Comparison of ENCODE assay signal across 1 cellular context in the genomic region with DNA sequence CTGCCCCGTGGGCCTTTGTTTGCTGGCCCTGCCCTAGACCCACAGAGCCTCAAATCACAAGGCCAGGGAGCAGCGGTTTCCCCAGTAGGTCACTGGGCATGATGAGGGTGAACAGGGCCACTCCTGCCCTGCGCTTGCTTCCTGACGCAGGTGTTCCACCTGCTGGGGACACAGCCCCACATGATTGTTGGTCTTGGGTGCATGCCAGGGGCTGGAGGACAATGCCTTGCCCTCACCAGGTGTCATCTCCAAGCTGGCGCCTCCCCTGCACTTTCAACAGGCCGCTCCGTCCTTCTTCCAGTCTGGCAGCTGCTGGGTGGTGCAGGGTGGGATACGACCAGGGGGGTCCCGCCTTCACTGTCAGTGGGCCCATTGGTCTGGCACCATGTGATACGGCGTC.
TF ChIP-seq lines count a peak whose summit lies in the region.

No MANE protein-coding gene starts in this region.

TF ChIP-seq in GM12878, 131 proteins besides CTCF, POLR2A, EP300 and RAD21:
- TF ChIP-seq ZBTB33 (IDR thresholded peaks at IDR 0.05), result no peak
- no peak for TF ChIP-seq DPF2 (IDR thresholded peaks at IDR 0.05)
- no peak for TF ChIP-seq E2F4 (IDR thresholded peaks at IDR 0.05; ENCODE audit: low read depth, low read length)
- TF ChIP-seq MXI1 (IDR thresholded peaks at IDR 0.05; ENCODE audit: low read depth, low read length), result no peak
- TF ChIP-seq IRF4 (IDR thresholded peaks at IDR 0.05; ENCODE audit: low read depth, low read length), result no peak
- no peak for TF ChIP-seq PAX5 (IDR thresholded peaks at IDR 0.05; ENCODE audit: borderline replicate concordance, low read depth, low read length)
- no peak for TF ChIP-seq CUX1 (IDR thresholded peaks at IDR 0.05; ENCODE audit: insufficient replicate concordance, low read depth, low read length)
- TF ChIP-seq SP1 (IDR thresholded peaks at IDR 0.05; ENCODE audit: low read depth, low read length), result no peak
- no peak for TF ChIP-seq EGR1 (IDR thresholded peaks at IDR 0.05; ENCODE audit: borderline replicate concordance in 1 of 2, low read depth in 2 of 2, low read length in 2 of 2)
- no peak for TF ChIP-seq TCF3 (IDR thresholded peaks at IDR 0.05; ENCODE audit: borderline replicate concordance, insufficient read depth, low read depth, low read length)
- TF ChIP-seq NR2C1 (IDR thresholded peaks at IDR 0.05), result no peak
- no peak for TF ChIP-seq ESRRA (IDR thresholded peaks at IDR 0.05; ENCODE audit: low read length)
- TF ChIP-seq STAT3 (IDR thresholded peaks at IDR 0.05; ENCODE audit: low read depth, low read length), result no peak
